ENCODE assay signal across 1 cellular context in genomic region chr20:36849333-36850065, GRCh38.
TF ChIP-seq lines count a peak whose summit lies in the region.

No MANE protein-coding gene starts in this region.

TF ChIP-seq in SK-N-SH, 30 proteins besides CTCF, POLR2A, EP300 and RAD21 (continued from another document):
- TF ChIP-seq FOSL2 (IDR thresholded peaks at IDR 0.05; ENCODE audit: borderline replicate concordance, low read depth) (no peak), ZBTB33 (IDR thresholded peaks at IDR 0.05; ENCODE audit: borderline replicate concordance, low read depth) (no peak), MEF2A (IDR thresholded peaks at IDR 0.05; ENCODE audit: borderline replicate concordance, low read depth) (no peak), FOXJ3 (CRISPR knock-in tag; IDR thresholded peaks at IDR 0.05) (no peak), PBX3 (IDR thresholded peaks at IDR 0.05) (no peak), NFIC (IDR thresholded peaks at IDR 0.05; ENCODE audit: borderline replicate concordance) (no peak), NRF1 (IDR thresholded peaks at IDR 0.05; ENCODE audit: low read depth, low read length) (no peak), SMC3 (IDR thresholded peaks at IDR 0.05; ENCODE audit: low read depth, low read length) (no peak)
